ENCODE assay signal across 2 cellular contexts in the genomic region with DNA sequence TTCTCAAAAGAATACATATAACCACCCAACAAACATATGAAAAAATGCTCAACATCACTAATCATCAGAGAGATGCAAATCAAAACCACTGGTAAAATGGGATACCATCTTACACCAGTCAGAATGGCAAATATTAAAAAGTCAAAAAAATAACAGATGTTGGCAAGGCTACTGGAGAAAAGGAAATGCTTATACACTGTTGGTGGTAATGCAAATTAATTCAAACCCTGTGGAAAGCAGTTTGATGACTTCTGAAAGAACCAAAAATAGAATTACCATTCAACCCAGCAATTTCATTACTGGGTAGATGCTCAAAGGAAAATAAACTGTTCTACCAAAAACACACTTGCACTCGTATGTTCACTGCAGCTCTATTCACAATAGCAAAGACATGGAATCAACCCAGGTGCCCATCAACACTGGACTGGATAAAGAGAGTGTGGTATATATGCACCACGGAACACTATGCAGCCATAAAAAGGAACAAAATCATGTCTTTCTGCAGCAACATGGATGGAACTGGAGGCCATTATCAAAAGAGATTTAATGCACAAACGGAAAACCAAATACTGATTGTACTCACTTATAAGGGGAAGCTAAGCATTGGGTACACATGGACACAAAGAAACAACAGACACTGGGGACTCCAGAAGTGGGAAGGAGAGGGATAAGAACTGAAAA.
TF ChIP-seq lines count a peak whose summit lies in the region.

No MANE protein-coding gene starts in this region.

TF ChIP-seq in HepG2, 621 proteins besides CTCF, POLR2A, EP300 and RAD21:
- TF ChIP-seq, protein P1, sequence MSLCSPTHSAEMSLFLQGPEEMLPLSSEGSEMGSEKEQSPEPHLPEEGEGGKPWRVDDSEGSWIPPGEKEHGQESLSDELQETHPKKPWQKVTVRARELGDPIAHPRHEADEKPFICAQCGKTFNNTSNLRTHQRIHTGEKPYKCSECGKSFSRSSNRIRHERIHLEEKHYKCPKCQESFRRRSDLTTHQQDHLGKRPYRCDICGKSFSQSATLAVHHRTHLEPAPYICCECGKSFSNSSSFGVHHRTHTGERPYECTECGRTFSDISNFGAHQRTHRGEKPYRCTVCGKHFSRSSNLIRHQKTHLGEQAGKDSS (CRISPR knock-in tag; IDR thresholded peaks at IDR 0.05; ENCODE audit: borderline replicate concordance, low read depth): no peak
- TF ChIP-seq RBM22 (optimal IDR thresholded peaks at IDR 0.05; ENCODE audit: low read length): peak; percentile 34

TF ChIP-seq in HCT116, 20 proteins besides CTCF, POLR2A, EP300 and RAD21:
- TF ChIP-seq POLR2AphosphoS5 (IDR thresholded peaks at IDR 0.05; ENCODE audit: low read depth, low read length) (no peak), EZH2 (IDR thresholded peaks at IDR 0.05) (no peak), SP1 (IDR thresholded peaks at IDR 0.05; ENCODE audit: low read depth) (no peak), EGR1 (IDR thresholded peaks at IDR 0.05; ENCODE audit: low read depth) (no peak), CBX3 (IDR thresholded peaks at IDR 0.05; ENCODE audit: low read depth) (no peak), REST (IDR thresholded peaks at IDR 0.05; ENCODE audit: low read depth) (no peak), YY1 (IDR thresholded peaks at IDR 0.05; ENCODE audit: extremely low read depth, insufficient replicate concordance, low read depth, low read length) (no peak), ZNF274 (IDR thresholded peaks at IDR 0.05; ENCODE audit: low read depth, low read length) (no peak), JUND (IDR thresholded peaks at IDR 0.05) (no peak), ZBTB33 (IDR thresholded peaks at IDR 0.05; ENCODE audit: extremely low read depth, insufficient replicate concordance, low read length) (no peak), SIN3A (IDR thresholded peaks at IDR 0.05; ENCODE audit: low read depth) (no peak), CEBPB (IDR thresholded peaks at IDR 0.05; ENCODE audit: low read depth) (no peak), FOSL1 (IDR thresholded peaks at IDR 0.05; ENCODE audit: low read depth) (no peak), ATF3 (IDR thresholded peaks at IDR 0.05) (no peak), TCF7L2 (IDR thresholded peaks at IDR 0.05; ENCODE audit: borderline replicate concordance, extremely low read depth, insufficient read depth, insufficient read length) (no peak), ELF1 (IDR thresholded peaks at IDR 0.05; ENCODE audit: borderline replicate concordance, low read depth) (no peak), EZH2phosphoT487 (IDR thresholded peaks at IDR 0.05; ENCODE audit: borderline replicate concordance) (no peak)
- TF ChIP-seq, protein P2, sequence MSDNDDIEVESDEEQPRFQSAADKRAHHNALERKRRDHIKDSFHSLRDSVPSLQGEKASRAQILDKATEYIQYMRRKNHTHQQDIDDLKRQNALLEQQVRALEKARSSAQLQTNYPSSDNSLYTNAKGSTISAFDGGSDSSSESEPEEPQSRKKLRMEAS (IDR thresholded peaks at IDR 0.05): no peak
